ENCODE assay signal across 19 cellular contexts in the genomic region with DNA sequence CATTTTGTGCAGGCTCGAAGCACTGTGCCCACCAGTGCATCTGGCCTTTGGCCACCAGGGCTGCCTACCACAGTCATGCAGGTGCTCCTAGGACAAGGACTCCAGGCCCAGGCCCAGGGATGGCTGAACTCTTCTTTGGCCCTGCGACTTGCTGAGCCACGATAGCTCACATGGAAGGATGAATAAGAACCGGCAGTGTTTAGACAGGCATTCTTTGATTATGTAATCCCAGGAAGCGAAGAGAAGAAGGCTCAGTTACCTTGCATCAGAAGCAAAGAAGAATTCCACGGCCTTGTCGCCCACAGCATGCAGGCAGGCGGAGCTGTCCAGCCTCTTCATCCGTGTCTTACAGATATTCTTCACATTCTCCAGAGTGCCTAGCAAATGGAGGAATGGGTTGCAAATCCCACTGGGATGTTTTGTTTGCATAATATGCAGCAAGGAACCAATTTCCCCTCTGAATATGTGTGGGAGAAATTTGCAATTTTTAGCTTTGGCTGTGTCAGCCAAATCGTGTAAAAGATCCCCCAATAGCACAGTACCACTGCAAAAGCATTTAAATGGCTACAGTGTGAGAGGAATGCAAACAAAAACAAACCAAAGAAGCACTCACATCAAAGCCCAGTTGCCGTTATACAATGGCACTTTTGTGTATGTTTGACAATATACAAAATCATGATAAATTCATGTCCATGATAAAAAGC. TPM values are rescaled to one million over a fixed set of nuclear protein-coding genes. Genes with fewer than 3 reads are reported as not detected.
DNase-seq lines count a peak whose midpoint lies in the region; ATAC-seq, FAIRE-seq and TF ChIP-seq lines count a peak whose summit lies in the region.
"Had no signal": no experiment of that assay in that cellular context is flagged by ENCODE, and none has a peak within 500 bp of the region (broad histone marks: within the 10 kb centered on the region; RNA-seq: fewer than 3 reads in every experiment).

No MANE protein-coding gene starts in this region.

- no peaks in the 10 kb centered on the region for H4K20me1 ChIP-seq in SK-N-SH (ENCODE audit: insufficient read depth)
- no peaks in the 10 kb centered on the region for H4K20me1 ChIP-seq in smooth muscle cell (ENCODE audit: low read depth)

- no peak for TF ChIP-seq RAD21 in SK-N-SH (IDR thresholded peaks at IDR 0.05; ENCODE audit: low read length)

- no peak overlapping the region for H3K4me3 ChIP-seq in SK-N-SH (ENCODE audit: low read depth in 2 of 2, low read length in 1 of 2)
- H3K4me3 ChIP-seq in bronchial epithelial cell (ENCODE audit: low read depth, low read length) = no peak overlapping the region
- H3K4me3 ChIP-seq in smooth muscle cell = no peak overlapping the region
- H3K4me3 ChIP-seq: adrenal gland, upper lobe of right lung had no signal

- no peak overlapping the region for H3K4me3 Mint-ChIP-seq in glutamatergic neuron (ENCODE audit: unreplicated experiment)
- no peak overlapping the region for H3K4me3 Mint-ChIP-seq in activated CD4-positive, alpha-beta T cell treated with anti-CD3 and anti-CD28 coated beads, Interleukin-2, amount 10 ng/mL, durations not matched to agents 7 days and 5 days

- no peak for TF ChIP-seq EP300 in SK-N-SH (IDR thresholded peaks at IDR 0.05; ENCODE audit: borderline replicate concordance in 1 of 2, low read depth in 1 of 2, low read length in 1 of 2)

- H3K4me1 ChIP-seq in SK-N-SH (ENCODE audit: control insufficient read depth in 1 of 2, insufficient read depth in 2 of 2, low read depth in 1 of 2, low read length in 1 of 2) = no peaks in the 10 kb centered on the region; a peak in 1 of 4 replicates
- H3K4me1 ChIP-seq in smooth muscle cell (ENCODE audit: low read depth) = no peaks in the 10 kb centered on the region
- H3K4me1 ChIP-seq: adrenal gland, Caco-2, parathyroid adenoma, upper lobe of right lung had no signal

- no peak overlapping the region for H3K27ac Mint-ChIP-seq in glutamatergic neuron (ENCODE audit: unreplicated experiment)
- no peak overlapping the region for H3K27ac Mint-ChIP-seq in activated CD4-positive, alpha-beta T cell treated with anti-CD3 and anti-CD28 coated beads, Interleukin-2, amount 10 ng/mL, durations not matched to agents 7 days and 5 days

- H3K9me3 Mint-ChIP-seq in glutamatergic neuron (ENCODE audit: unreplicated experiment) = no peaks in the 10 kb centered on the region
- H3K9me3 Mint-ChIP-seq in activated CD4-positive, alpha-beta T cell treated with anti-CD3 and anti-CD28 coated beads, Interleukin-2, amount 10 ng/mL, durations not matched to agents 7 days and 5 days = no peaks in the 10 kb centered on the region

- CTCF ChIA-PET in SK-N-SH (lab: Yijun Ruan, JAX) = interaction anchor here (0.8 to 4.7 kb wide), 7 partner anchors 9 to 196 kb away, joined by 3 to 47 read pairs (median 3); a partner anchor contains a TSS
- CTCF ChIA-PET in activated CD4-positive, alpha-beta T cell treated with anti-CD3 and anti-CD28 coated beads, Interleukin-2, amount 10 ng/mL, durations not matched to agents 7 days and 5 days (lab: Charles Lee) = interaction anchor here (0.9 to 1.1 kb wide), 2 partner anchors 9 to 11 kb away, joined by 3 to 5 read pairs; no protein-coding TSS in a partner anchor

- no peak for ATAC-seq in SK-N-SH treated with all-trans-retinoic acid at 6 μM for 48 hours
- ATAC-seq: upper lobe of right lung had no signal

- no peak for FAIRE-seq in bronchial epithelial cell (lab: Jason Lieb, UNC)
- FAIRE-seq: A204.1, endothelial cell of umbilical vein had no signal

- peaks cover 11% of the 10 kb centered on the region for H3K4me1 Mint-ChIP-seq in glutamatergic neuron (ENCODE audit: low read depth, unreplicated experiment)
- H3K4me1 Mint-ChIP-seq in activated CD4-positive, alpha-beta T cell treated with anti-CD3 and anti-CD28 coated beads, Interleukin-2, amount 10 ng/mL, durations not matched to agents 7 days and 5 days = no peaks in the 10 kb centered on the region

- no peaks in the 10 kb centered on the region for H3K9me3 ChIP-seq in SK-N-SH
- H3K9me3 ChIP-seq in smooth muscle cell (replicated peaks; ENCODE audit: low read depth) = no peaks in the 10 kb centered on the region
- H3K9me3 ChIP-seq: adrenal gland, Caco-2, upper lobe of right lung had no signal

- TF ChIP-seq CTCF in SK-N-SH (IDR thresholded peaks at IDR 0.05) = no peak
- no peak for TF ChIP-seq CTCF in bronchial epithelial cell (IDR thresholded peaks at IDR 0.05; ENCODE audit: insufficient read depth, low read length, severe bottlenecking)
- peak; percentile 17 for TF ChIP-seq CTCF in glutamatergic neuron (IDR thresholded peaks at IDR 0.05; ENCODE audit: partially characterized antibody, unreplicated experiment)
- TF ChIP-seq CTCF in smooth muscle cell (IDR thresholded peaks at IDR 0.05; ENCODE audit: borderline replicate concordance, insufficient read depth, poor library complexity, severe bottlenecking) = no peak

- H3K9me2 ChIP-seq in SK-N-SH = no peaks in the 10 kb centered on the region

- POLR2A ChIA-PET in SK-N-SH (lab: Yijun Ruan, JAX) = no interaction called here
- POLR2A ChIA-PET in activated CD4-positive, alpha-beta T cell treated with anti-CD3 and anti-CD28 coated beads, Interleukin-2, amount 10 ng/mL, durations not matched to agents 7 days and 5 days (lab: Charles Lee) = no interaction called here

- H3K9ac ChIP-seq in SK-N-SH (no peak overlapping the region), smooth muscle cell (ENCODE audit: low read depth) (no peak overlapping the region)
- H3K9ac ChIP-seq: parathyroid adenoma had no signal

- WGBS in SK-N-SH (ENCODE audit: low lambda C conversion rate) = 65% methylated on average over 11 of the region's 11 CpGs
- WGBS in smooth muscle cell (ENCODE audit: low lambda C conversion rate) = 68% methylated on average over 11 of the region's 11 CpGs

- H3K79me2 ChIP-seq in SK-N-SH (ENCODE audit: insufficient read depth) (no peaks in the 10 kb centered on the region), smooth muscle cell (ENCODE audit: low read depth) (peaks cover 17% of the 10 kb centered on the region)
- H3K79me2 ChIP-seq: parathyroid adenoma had no signal

- H3F3A ChIP-seq in SK-N-SH (replicated peaks; ENCODE audit: insufficient read depth) = no peaks in the 10 kb centered on the region
- peaks cover 3% of the 10 kb centered on the region for H3F3A ChIP-seq in smooth muscle cell (ENCODE audit: low read depth)

- H3K27me3 Mint-ChIP-seq in glutamatergic neuron (ENCODE audit: unreplicated experiment) = peaks cover 4% of the 10 kb centered on the region
- H3K27me3 Mint-ChIP-seq in activated CD4-positive, alpha-beta T cell treated with anti-CD3 and anti-CD28 coated beads, Interleukin-2, amount 10 ng/mL, durations not matched to agents 7 days and 5 days = no peaks in the 10 kb centered on the region

- H2AFZ ChIP-seq in SK-N-SH (ENCODE audit: low read depth) (no peak overlapping the region), smooth muscle cell (ENCODE audit: low read depth) (no peak overlapping the region)
- H2AFZ ChIP-seq: parathyroid adenoma had no signal

- H3K4me2 ChIP-seq in SK-N-SH = no peak overlapping the region
- H3K4me2 ChIP-seq in smooth muscle cell = no peak overlapping the region

- no peak for DNase-seq in SK-N-SH
- DNase-seq in bronchial epithelial cell (ENCODE audit: low read depth) = peak; percentile 71
- DNase-seq in glutamatergic neuron = no peak
- DNase-seq in substantia nigra (lab: John Stamatoyannopoulos, UW) = peak in 2 of 49 donors; percentile 8 to 51
- no peak for DNase-seq in activated CD4-positive, alpha-beta T cell treated with anti-CD3 and anti-CD28 coated beads, Interleukin-2, amount 10 ng/mL, durations not matched to agents 7 days and 5 days
- no peak for DNase-seq in OCI-M2 (lab: John Stamatoyannopoulos, UW; ENCODE audit: unreplicated experiment)
- no peak for DNase-seq in smooth muscle cell (lab: John Stamatoyannopoulos, UW; ENCODE audit: unreplicated experiment)
- DNase-seq: activated T-cell treated with anti-CD3 and anti-CD28 coated beads, Interleukin-2, amount 50 U/mL, for 1 hour; midbrain; NCI-H187; NCI-H82; stimulated activated CD8-positive, alpha-beta memory T cell treated with anti-CD3 and anti-CD28 coated beads, Interleukin-4, amount 100 ng/mL, for 48 hours; upper lobe of right lung had no signal

- H3K27ac ChIP-seq in SK-N-SH (ENCODE audit: low read depth in 2 of 2, low read length in 1 of 2) (no peak overlapping the region), substantia nigra (ENCODE audit: low read depth, low read length, poor library complexity, severe bottlenecking) (peak overlapping the region; percentile 24), smooth muscle cell (ENCODE audit: low read depth) (no peak overlapping the region)
- H3K27ac ChIP-seq: adrenal gland, parathyroid adenoma, upper lobe of right lung had no signal

- H3K27me3 ChIP-seq in SK-N-SH (ENCODE audit: insufficient read depth) (no peaks in the 10 kb centered on the region), bronchial epithelial cell (ENCODE audit: control insufficient read depth, insufficient read depth, low read length) (no peaks in the 10 kb centered on the region), smooth muscle cell (ENCODE audit: low read depth) (no peaks in the 10 kb centered on the region)
- H3K27me3 ChIP-seq: adrenal gland, upper lobe of right lung had no signal

- H3K36me3 ChIP-seq in SK-N-SH (replicated peaks in 1 of 2; ENCODE audit: control insufficient read depth in 1 of 2, insufficient read depth in 2 of 2, low read length in 1 of 2) (no peaks in the 10 kb centered on the region), bronchial epithelial cell (ENCODE audit: control insufficient read depth, insufficient read depth, low read length) (no peaks in the 10 kb centered on the region), smooth muscle cell (ENCODE audit: low read depth) (peaks cover 14% of the 10 kb centered on the region)
- H3K36me3 ChIP-seq: adrenal gland, upper lobe of right lung had no signal

- H3K36me3 Mint-ChIP-seq in glutamatergic neuron (ENCODE audit: unreplicated experiment) = peaks cover 6% of the 10 kb centered on the region
- no peaks in the 10 kb centered on the region for H3K36me3 Mint-ChIP-seq in activated CD4-positive, alpha-beta T cell treated with anti-CD3 and anti-CD28 coated beads, Interleukin-2, amount 10 ng/mL, durations not matched to agents 7 days and 5 days (ENCODE audit: low read depth)

RNA-seq across cellular contexts. Expression of a gene that starts 29.1 kb away (rescaled TPM):
- polyA plus RNA-seq in SK-N-SH (2012; rRNA removed) = 8.1 and 8.9 TPM in 2 replicates
- 7.2 and 8.7 TPM in 2 replicates for polyA plus RNA-seq in SK-N-SH (2012; cell fraction: cytosol; rRNA removed)
- 10.5 and 13.5 TPM in 2 replicates for polyA plus RNA-seq in SK-N-SH (2012; cell fraction: nucleus; rRNA removed)
- total RNA-seq in bronchial epithelial cell = 0.26 and 0.53 TPM in 2 replicates
- total RNA-seq in glutamatergic neuron (ENCODE audit: unreplicated experiment) = 11.6 TPM
- under 1 TPM in 1 of 2 experiments, not detected in 1; 0.12 TPM for total RNA-seq in activated CD4-positive, alpha-beta T cell treated with anti-CD3 and anti-CD28 coated beads, Interleukin-2, amount 10 ng/mL, durations not matched to agents 7 days and 5 days
- total RNA-seq in smooth muscle cell = 137 and 168 TPM in 2 replicates
- 163 and 243 TPM in 2 replicates for polyA plus RNA-seq in smooth muscle cell

RNA-seq across cellular contexts. Expression of a gene that starts 32.2 kb away (rescaled TPM):
- polyA plus RNA-seq in SK-N-SH (2012; rRNA removed) (23.9 and 26.2 TPM in 2 replicates), smooth muscle cell (34.8 and 36.0 TPM in 2 replicates)
- 30.9 and 34.3 TPM in 2 replicates for polyA plus RNA-seq in SK-N-SH (2012; cell fraction: cytosol; rRNA removed)
- 19.0 and 25.9 TPM in 2 replicates for polyA plus RNA-seq in SK-N-SH (2012; cell fraction: nucleus; rRNA removed)
- total RNA-seq in bronchial epithelial cell (19.7 and 23.2 TPM in 2 replicates), glutamatergic neuron (ENCODE audit: unreplicated experiment) (47.4 TPM), smooth muscle cell (40.9 and 43.4 TPM in 2 replicates)
- 10 to 100 TPM; 39.6 to 47.6 TPM for total RNA-seq in activated CD4-positive, alpha-beta T cell treated with anti-CD3 and anti-CD28 coated beads, Interleukin-2, amount 10 ng/mL, durations not matched to agents 7 days and 5 days

Comparison
In these comparisons a context has a peak if more than half of its experiments do, and no peak if none do; other contexts are left out.
1. RNA of a gene that starts 29.1 kb away (total RNA-seq): 137 to 168 TPM in smooth muscle cell; 11.6 TPM in glutamatergic neuron (single experiment), 0.26 to 0.53 TPM in bronchial epithelial cell and 0.12 TPM in activated CD4-positive, alpha-beta T cell treated with anti-CD3 and anti-CD28 coated beads, Interleukin-2, amount 10 ng/mL, durations not matched to agents 7 days and 5 days; every median in the first group is over 10 times any median in the second.